In genomic region chr21:29671728-29672127, GRCh38 we compare ENCODE assay signal across 25 cellular contexts.
DNase-seq lines count a peak whose midpoint lies in the region; ATAC-seq, FAIRE-seq and TF ChIP-seq lines count a peak whose summit lies in the region.
"Had no signal": no experiment of that assay in that cellular context is flagged by ENCODE, and none has a peak within 500 bp of the region (broad histone marks: within the 10 kb centered on the region; RNA-seq: fewer than 3 reads in every experiment).

No MANE protein-coding gene starts in this region.

- H3K36me3 Mint-ChIP-seq in progenitor cell of endocrine pancreas (ENCODE audit: insufficient read depth) = no peaks in the 10 kb centered on the region
- no peaks in the 10 kb centered on the region for H3K36me3 Mint-ChIP-seq in nephron progenitor cell (ENCODE audit: low read depth)

- H3K27ac Mint-ChIP-seq in progenitor cell of endocrine pancreas (no peak overlapping the region), nephron progenitor cell (no peak overlapping the region)

- TF ChIP-seq EP300 in K562 (IDR thresholded peaks at IDR 0.05; ENCODE audit: low read length) = no peak

- POLR2A ChIA-PET in K562 (lab: Yijun Ruan, JAX) (interaction anchor here (1.5 kb wide), 1 partner anchor 9 kb away, joined by 3 read pairs; no protein-coding TSS in a partner anchor), HEK293T (lab: Yijun Ruan, JAX) (no interaction called here)

- TF ChIP-seq POLR2A in K562 (conservative IDR thresholded peaks at IDR 0.05) = no peak
- no peak for TF ChIP-seq POLR2A in heart left ventricle (IDR thresholded peaks at IDR 0.05)

- TF ChIP-seq CTCF in K562 (IDR thresholded peaks at IDR 0.05 in 2 of 3, conservative IDR thresholded peaks at IDR 0.05 in 1 of 3; ENCODE audit: insufficient read depth in 2 of 3, low read depth in 1 of 3, low read length in 3 of 3) (peak; percentile 49 to 54 (median 53)), progenitor cell of endocrine pancreas (IDR thresholded peaks at IDR 0.05; ENCODE audit: unreplicated experiment) (peak; percentile 20), heart left ventricle (IDR thresholded peaks at IDR 0.05) (no peak), nephron progenitor cell (IDR thresholded peaks at IDR 0.05) (no peak)

- peaks cover 10% of the 10 kb centered on the region for H3K4me1 Mint-ChIP-seq in progenitor cell of endocrine pancreas (ENCODE audit: low read depth)
- H3K4me1 Mint-ChIP-seq in nephron progenitor cell = peaks cover 21% of the 10 kb centered on the region

- FAIRE-seq in K562 (lab: Jason Lieb, UNC) = peak; percentile 19
- FAIRE-seq: frontal cortex, GM12891, keratinocyte had no signal

- CTCF ChIA-PET in K562 (lab: Yijun Ruan, JAX; ENCODE audit: low intra/inter-chr PET ratio) = no interaction called here
- CTCF ChIA-PET in HEK293T (lab: Yijun Ruan, JAX) = no interaction called here

- no peaks in the 10 kb centered on the region for H3K79me2 ChIP-seq in K562 (ENCODE audit: control insufficient read depth, insufficient read depth, low read length)

- ATAC-seq in HG03354 (IDR thresholded peaks at IDR 0.05; ENCODE audit: poor library complexity, severe bottlenecking, unreplicated experiment) (peak; percentile 50), K562 (peak; percentile 82), heart left ventricle (no peak)
- ATAC-seq: HCT116, upper lobe of right lung had no signal

- H3K4me3 ChIP-seq in K562 = no peak overlapping the region
- H3K4me3 ChIP-seq in heart left ventricle = no peak overlapping the region
- H3K4me3 ChIP-seq: adrenal gland, cardiac muscle cell, PC-9, SJCRH30, upper lobe of right lung had no signal

- H3K9me1 ChIP-seq in K562 (ENCODE audit: control insufficient read depth, insufficient read depth, low read length) = no peaks in the 10 kb centered on the region

- H3K4me2 ChIP-seq in K562 (ENCODE audit: insufficient read depth, low read length) = no peak overlapping the region
- H3K4me2 ChIP-seq: PC-9 had no signal

- no peaks in the 10 kb centered on the region for H4K20me1 ChIP-seq in K562 (replicated peaks; ENCODE audit: control insufficient read depth, insufficient read depth, low read length)

- in situ Hi-C loops in K562 (cut with MboI) = no loop called here

- intact Hi-C loops in K562 (cut with micrococcal nuclease) = loop anchor here (2.0 kb wide), 1 partner anchor 177 kb away; no protein-coding TSS in a partner anchor
- intact Hi-C loops in heart left ventricle (cut with DNase I) = no loop called here

- H3K9ac ChIP-seq in K562 (ENCODE audit: insufficient read depth in 1 of 2, low read depth in 2 of 2, low read length in 2 of 2) = no peak overlapping the region

- H3K27me3 ChIP-seq in K562 (ENCODE audit: control insufficient read depth in 2 of 2, insufficient read depth in 2 of 2, low read length in 2 of 2) = no peaks in the 10 kb centered on the region
- H3K27me3 ChIP-seq in heart left ventricle = no peaks in the 10 kb centered on the region
- H3K27me3 ChIP-seq: adrenal gland, cardiac muscle cell, SJCRH30, upper lobe of right lung had no signal

- H3K27me3 Mint-ChIP-seq in progenitor cell of endocrine pancreas = no peaks in the 10 kb centered on the region
- H3K27me3 Mint-ChIP-seq in nephron progenitor cell (ENCODE audit: low read depth, poor library complexity) = no peaks in the 10 kb centered on the region

- no TSS peak for BruUV-seq in K562 (replicated peaks; lab: Mats Ljungman, UMichigan)

- H3K36me3 ChIP-seq in K562 (ENCODE audit: control insufficient read depth, insufficient read depth, low read length) (no peaks in the 10 kb centered on the region), heart left ventricle (no peaks in the 10 kb centered on the region)
- H3K36me3 ChIP-seq: adrenal gland, cardiac muscle cell, SJCRH30, upper lobe of right lung had no signal

- 62% methylated on average over 4 of the region's 4 CpGs for WGBS in K562 (ENCODE audit: insufficient coverage, low coverage, missing lambda C conversion rate)
- WGBS in heart left ventricle, 4 donors = 75 to 80% (median 78%) methylated on average over 4 of the region's 4 CpGs

- no peaks in the 10 kb centered on the region for H3K9me3 Mint-ChIP-seq in progenitor cell of endocrine pancreas (ENCODE audit: low read depth)
- no peaks in the 10 kb centered on the region for H3K9me3 Mint-ChIP-seq in nephron progenitor cell

- H3K9me3 ChIP-seq in K562 (replicated peaks; ENCODE audit: control insufficient read depth, insufficient read depth, low read depth, low read length) (no peaks in the 10 kb centered on the region), heart left ventricle (no peaks in the 10 kb centered on the region)
- H3K9me3 ChIP-seq: adrenal gland, SJCRH30, upper lobe of right lung had no signal

- no peak overlapping the region for H3K4me3 Mint-ChIP-seq in progenitor cell of endocrine pancreas (ENCODE audit: low read depth)
- no peak overlapping the region for H3K4me3 Mint-ChIP-seq in nephron progenitor cell

- H3K27ac ChIP-seq in K562 (ENCODE audit: extremely low read depth, low read depth, low read length) = no peak overlapping the region
- no peak overlapping the region for H3K27ac ChIP-seq in heart left ventricle
- H3K27ac ChIP-seq: adrenal gland, cardiac muscle cell, PC-9, SJCRH30, upper lobe of right lung had no signal

- peak; percentile 6 for DNase-seq in NCI-H82 (lab: John Stamatoyannopoulos, UW)
- no peak for DNase-seq in NCI-H82 treated with DMSO at 0.1 percent for 48 hours (lab: John Stamatoyannopoulos, UW; ENCODE audit: unreplicated experiment)
- peak in 2 of 4 experiments; percentile 47 to 48 for DNase-seq in K562 (ENCODE audit: extremely low read depth in 1 of 4, low spot score in 3 of 4)
- DNase-seq in progenitor cell of endocrine pancreas (ENCODE audit: low spot score, unreplicated experiment) = no peak
- no peak for DNase-seq in HEK293T (ENCODE audit: extremely low spot score)
- no peak for DNase-seq in heart left ventricle
- DNase-seq in nephron progenitor cell = no peak
- DNase-seq: activated CD4-positive, alpha-beta T cell treated with anti-CD3 and anti-CD28 coated beads, Interleukin-2, amount 50 U/mL, for 4 hours; activated gamma-delta T cell treated with Interleukin-2 at 50 U/mL for 16 hours; adrenal gland; Calu3; NCI-H1694 treated with DMSO at 0.1 percent for 48 hours; NCI-H526 treated with DMSO at 0.1 percent for 48 hours; PC-9; retina; SJCRH30; stimulated activated CD8-positive, alpha-beta memory T cell treated with anti-CD3 and anti-CD28 coated beads, Interleukin-4, amount 100 ng/mL, for 48 hours; T-helper 2 cell; upper lobe of right lung had no signal

- H2AFZ ChIP-seq in K562 (ENCODE audit: low read depth, low read length) = peak overlapping the region; percentile 29; the same call in 1 of the 2 replicates

- peak in 1 of 2 experiments; percentile 41; a peak in 1 of 4 replicates for TF ChIP-seq RAD21 in K562 (CRISPR knock-in tag; conservative IDR thresholded peaks at IDR 0.05 in 1 of 2, IDR thresholded peaks at IDR 0.05 in 1 of 2)

- peaks cover 0 to 13% of the 10 kb centered on the region in 2 experiments; a peak in 3 of 5 replicates for H3K4me1 ChIP-seq in K562 (replicated peaks in 1 of 2; ENCODE audit: control insufficient read depth in 2 of 2, insufficient read depth in 2 of 2, low read length in 2 of 2)
- H3K4me1 ChIP-seq in heart left ventricle = no peaks in the 10 kb centered on the region
- H3K4me1 ChIP-seq: adrenal gland, SJCRH30, upper lobe of right lung had no signal

TF ChIP-seq in K562, 482 proteins besides CTCF, POLR2A, EP300 and RAD21 (continues in another document):
- TF ChIP-seq SMC3 (conservative IDR thresholded peaks at IDR 0.05; ENCODE audit: insufficient read depth, low read depth, low read length) (0 out of 2 replicates have a peak, but pooled peaks have one; percentile 26), ZZZ3 (IDR thresholded peaks at IDR 0.05) (no peak)

TF ChIP-seq in HEK293T, 16 proteins besides CTCF, POLR2A, EP300 and RAD21:
- TF ChIP-seq, protein P1, sequence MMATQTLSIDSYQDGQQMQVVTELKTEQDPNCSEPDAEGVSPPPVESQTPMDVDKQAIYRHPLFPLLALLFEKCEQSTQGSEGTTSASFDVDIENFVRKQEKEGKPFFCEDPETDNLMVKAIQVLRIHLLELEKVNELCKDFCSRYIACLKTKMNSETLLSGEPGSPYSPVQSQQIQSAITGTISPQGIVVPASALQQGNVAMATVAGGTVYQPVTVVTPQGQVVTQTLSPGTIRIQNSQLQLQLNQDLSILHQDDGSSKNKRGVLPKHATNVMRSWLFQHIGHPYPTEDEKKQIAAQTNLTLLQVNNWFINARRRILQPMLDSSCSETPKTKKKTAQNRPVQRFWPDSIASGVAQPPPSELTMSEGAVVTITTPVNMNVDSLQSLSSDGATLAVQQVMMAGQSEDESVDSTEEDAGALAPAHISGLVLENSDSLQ (IDR thresholded peaks at IDR 0.05) = no peak
- TF ChIP-seq LEF1 (IDR thresholded peaks at IDR 0.05; ENCODE audit: borderline replicate concordance) (no peak), ARNT (IDR thresholded peaks at IDR 0.05) (no peak), FOXA1 (IDR thresholded peaks at IDR 0.05) (no peak), L3MBTL2 (conservative IDR thresholded peaks at IDR 0.05) (no peak), FOXK2 (IDR thresholded peaks at IDR 0.05) (no peak), NFRKB (IDR thresholded peaks at IDR 0.05) (no peak), SUZ12 (IDR thresholded peaks at IDR 0.05) (no peak), BHLHE40 (IDR thresholded peaks at IDR 0.05; ENCODE audit: borderline replicate concordance) (no peak)
TF ChIP-seq in HEK293T: peak in this region for 0.

Comparison
In these comparisons a context has a peak if more than half of its experiments do, and no peak if none do; other contexts are left out.
1. ATAC-seq: peak in HG03354 (single experiment) and K562 (single experiment); none in heart left ventricle (0 of 4).
2. CTCF ChIP-seq: peak in K562 (3 of 3) and progenitor cell of endocrine pancreas (single experiment); none in heart left ventricle (0 of 12) and nephron progenitor cell (single experiment).